Comparison of ENCODE assay signal across 1 cellular context in genomic region chr19:14015454-14016035, GRCh38.
TF ChIP-seq lines count a peak whose summit lies in the region.

No MANE protein-coding gene starts in this region.

TF ChIP-seq in GM23338, 12 proteins besides CTCF, POLR2A, EP300 and RAD21 (continued from another document):
- TF ChIP-seq, protein P1, sequence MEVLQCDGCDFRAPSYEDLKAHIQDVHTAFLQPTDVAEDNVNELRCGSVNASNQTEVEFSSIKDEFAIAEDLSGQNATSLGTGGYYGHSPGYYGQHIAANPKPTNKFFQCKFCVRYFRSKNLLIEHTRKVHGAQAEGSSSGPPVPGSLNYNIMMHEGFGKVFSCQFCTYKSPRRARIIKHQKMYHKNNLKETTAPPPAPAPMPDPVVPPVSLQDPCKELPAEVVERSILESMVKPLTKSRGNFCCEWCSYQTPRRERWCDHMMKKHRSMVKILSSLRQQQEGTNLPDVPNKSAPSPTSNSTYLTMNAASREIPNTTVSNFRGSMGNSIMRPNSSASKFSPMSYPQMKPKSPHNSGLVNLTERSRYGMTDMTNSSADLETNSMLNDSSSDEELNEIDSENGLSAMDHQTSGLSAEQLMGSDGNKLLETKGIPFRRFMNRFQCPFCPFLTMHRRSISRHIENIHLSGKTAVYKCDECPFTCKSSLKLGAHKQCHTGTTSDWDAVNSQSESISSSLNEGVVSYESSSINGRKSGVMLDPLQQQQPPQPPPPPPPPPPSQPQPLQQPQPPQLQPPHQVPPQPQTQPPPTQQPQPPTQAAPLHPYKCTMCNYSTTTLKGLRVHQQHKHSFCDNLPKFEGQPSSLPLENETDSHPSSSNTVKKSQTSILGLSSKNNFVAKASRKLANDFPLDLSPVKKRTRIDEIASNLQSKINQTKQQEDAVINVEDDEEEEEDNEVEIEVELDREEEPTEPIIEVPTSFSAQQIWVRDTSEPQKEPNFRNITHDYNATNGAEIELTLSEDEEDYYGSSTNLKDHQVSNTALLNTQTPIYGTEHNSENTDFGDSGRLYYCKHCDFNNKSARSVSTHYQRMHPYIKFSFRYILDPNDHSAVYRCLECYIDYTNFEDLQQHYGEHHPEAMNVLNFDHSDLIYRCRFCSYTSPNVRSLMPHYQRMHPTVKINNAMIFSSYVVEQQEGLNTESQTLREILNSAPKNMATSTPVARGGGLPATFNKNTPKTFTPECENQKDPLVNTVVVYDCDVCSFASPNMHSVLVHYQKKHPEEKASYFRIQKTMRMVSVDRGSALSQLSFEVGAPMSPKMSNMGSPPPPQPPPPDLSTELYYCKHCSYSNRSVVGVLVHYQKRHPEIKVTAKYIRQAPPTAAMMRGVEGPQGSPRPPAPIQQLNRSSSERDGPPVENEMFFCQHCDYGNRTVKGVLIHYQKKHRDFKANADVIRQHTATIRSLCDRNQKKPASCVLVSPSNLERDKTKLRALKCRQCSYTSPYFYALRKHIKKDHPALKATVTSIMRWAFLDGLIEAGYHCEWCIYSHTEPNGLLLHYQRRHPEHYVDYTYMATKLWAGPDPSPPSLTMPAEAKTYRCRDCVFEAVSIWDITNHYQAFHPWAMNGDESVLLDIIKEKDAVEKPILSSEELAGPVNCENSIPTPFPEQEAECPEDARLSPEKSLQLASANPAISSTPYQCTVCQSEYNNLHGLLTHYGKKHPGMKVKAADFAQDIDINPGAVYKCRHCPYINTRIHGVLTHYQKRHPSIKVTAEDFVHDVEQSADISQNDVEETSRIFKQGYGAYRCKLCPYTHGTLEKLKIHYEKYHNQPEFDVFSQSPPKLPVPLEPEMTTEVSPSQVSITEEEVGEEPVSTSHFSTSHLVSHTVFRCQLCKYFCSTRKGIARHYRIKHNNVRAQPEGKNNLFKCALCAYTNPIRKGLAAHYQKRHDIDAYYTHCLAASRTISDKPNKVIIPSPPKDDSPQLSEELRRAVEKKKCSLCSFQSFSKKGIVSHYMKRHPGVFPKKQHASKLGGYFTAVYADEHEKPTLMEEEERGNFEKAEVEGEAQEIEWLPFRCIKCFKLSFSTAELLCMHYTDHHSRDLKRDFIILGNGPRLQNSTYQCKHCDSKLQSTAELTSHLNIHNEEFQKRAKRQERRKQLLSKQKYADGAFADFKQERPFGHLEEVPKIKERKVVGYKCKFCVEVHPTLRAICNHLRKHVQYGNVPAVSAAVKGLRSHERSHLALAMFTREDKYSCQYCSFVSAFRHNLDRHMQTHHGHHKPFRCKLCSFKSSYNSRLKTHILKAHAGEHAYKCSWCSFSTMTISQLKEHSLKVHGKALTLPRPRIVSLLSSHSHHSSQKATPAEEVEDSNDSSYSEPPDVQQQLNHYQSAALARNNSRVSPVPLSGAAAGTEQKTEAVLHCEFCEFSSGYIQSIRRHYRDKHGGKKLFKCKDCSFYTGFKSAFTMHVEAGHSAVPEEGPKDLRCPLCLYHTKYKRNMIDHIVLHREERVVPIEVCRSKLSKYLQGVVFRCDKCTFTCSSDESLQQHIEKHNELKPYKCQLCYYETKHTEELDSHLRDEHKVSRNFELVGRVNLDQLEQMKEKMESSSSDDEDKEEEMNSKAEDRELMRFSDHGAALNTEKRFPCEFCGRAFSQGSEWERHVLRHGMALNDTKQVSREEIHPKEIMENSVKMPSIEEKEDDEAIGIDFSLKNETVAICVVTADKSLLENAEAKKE (CRISPR knock-in tag; IDR thresholded peaks at IDR 0.05) = no peak
- no peak for TF ChIP-seq ETS1 (IDR thresholded peaks at IDR 0.05)
- no peak for TF ChIP-seq CREB1 (CRISPR knock-in tag; IDR thresholded peaks at IDR 0.05; ENCODE audit: low read depth)
- TF ChIP-seq EZH2phosphoT487 (IDR thresholded peaks at IDR 0.05; ENCODE audit: unreplicated experiment) = no peak
- no peak for TF ChIP-seq ZNF331 (CRISPR knock-in tag; IDR thresholded peaks at IDR 0.05; ENCODE audit: low read depth)
- TF ChIP-seq, protein P2, sequence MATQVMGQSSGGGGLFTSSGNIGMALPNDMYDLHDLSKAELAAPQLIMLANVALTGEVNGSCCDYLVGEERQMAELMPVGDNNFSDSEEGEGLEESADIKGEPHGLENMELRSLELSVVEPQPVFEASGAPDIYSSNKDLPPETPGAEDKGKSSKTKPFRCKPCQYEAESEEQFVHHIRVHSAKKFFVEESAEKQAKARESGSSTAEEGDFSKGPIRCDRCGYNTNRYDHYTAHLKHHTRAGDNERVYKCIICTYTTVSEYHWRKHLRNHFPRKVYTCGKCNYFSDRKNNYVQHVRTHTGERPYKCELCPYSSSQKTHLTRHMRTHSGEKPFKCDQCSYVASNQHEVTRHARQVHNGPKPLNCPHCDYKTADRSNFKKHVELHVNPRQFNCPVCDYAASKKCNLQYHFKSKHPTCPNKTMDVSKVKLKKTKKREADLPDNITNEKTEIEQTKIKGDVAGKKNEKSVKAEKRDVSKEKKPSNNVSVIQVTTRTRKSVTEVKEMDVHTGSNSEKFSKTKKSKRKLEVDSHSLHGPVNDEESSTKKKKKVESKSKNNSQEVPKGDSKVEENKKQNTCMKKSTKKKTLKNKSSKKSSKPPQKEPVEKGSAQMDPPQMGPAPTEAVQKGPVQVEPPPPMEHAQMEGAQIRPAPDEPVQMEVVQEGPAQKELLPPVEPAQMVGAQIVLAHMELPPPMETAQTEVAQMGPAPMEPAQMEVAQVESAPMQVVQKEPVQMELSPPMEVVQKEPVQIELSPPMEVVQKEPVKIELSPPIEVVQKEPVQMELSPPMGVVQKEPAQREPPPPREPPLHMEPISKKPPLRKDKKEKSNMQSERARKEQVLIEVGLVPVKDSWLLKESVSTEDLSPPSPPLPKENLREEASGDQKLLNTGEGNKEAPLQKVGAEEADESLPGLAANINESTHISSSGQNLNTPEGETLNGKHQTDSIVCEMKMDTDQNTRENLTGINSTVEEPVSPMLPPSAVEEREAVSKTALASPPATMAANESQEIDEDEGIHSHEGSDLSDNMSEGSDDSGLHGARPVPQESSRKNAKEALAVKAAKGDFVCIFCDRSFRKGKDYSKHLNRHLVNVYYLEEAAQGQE (IDR thresholded peaks at IDR 0.05; ENCODE audit: unreplicated experiment) = no peak
- TF ChIP-seq NANOG (IDR thresholded peaks at IDR 0.05; ENCODE audit: borderline replicate concordance) = no peak
- TF ChIP-seq JUNB (IDR thresholded peaks at IDR 0.05; ENCODE audit: unreplicated experiment) = no peak
- no peak for TF ChIP-seq POLR2AphosphoS5 (IDR thresholded peaks at IDR 0.05; ENCODE audit: low read depth)
